In the genomic region with DNA sequence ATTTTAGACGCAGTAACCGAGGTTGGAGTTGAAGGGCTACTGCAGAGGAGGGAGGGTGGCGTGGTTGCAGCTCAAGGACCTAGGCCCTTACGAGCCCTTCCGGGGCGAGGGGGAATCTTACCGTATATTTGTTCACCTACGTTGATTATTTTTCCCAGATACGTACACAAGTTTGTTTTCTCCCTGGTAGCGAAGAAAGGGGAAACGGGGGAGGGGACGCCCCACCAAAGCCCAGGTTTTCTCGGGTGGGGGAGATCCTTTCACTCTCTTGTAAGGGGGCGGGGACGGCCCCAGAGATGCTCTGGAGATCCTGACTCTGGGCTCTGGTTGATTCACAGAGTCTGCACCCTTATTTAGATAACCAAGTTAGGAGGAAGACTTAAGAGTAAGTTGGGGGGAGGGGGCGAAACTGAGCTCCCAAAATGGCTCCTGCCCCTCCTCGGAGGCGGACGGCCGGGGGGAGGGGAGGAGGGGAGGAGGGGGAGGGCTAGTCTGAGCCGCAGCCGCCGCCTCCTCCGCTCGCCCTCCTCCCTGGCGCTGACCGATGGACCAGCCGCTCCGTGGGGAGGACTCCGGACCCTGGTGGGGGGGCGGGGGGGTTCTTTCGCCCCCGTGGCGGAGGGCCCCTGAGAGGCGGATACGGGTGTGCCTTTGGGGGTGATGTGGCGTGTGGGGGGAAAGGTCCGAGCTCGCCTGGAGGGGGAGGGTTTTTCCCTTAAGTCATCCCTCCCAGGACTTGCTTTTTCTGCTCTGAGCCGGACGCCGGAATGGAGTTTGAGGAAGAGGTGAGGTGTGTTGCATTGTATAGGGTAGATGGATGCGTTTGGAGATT, we compare ENCODE assay signal across 8 cellular contexts. TPM values are rescaled to one million over a fixed set of nuclear protein-coding genes. Genes with fewer than 3 reads are reported as not detected.
A peak's percentile ranks its signal among the peaks of the same experiment; 100 is the strongest.
DNase-seq lines count a peak whose midpoint lies in the region; ATAC-seq and TF ChIP-seq lines count a peak whose summit lies in the region.

No MANE protein-coding gene starts in this region.

- peaks cover 45% of the 10 kb centered on the region for H4K20me1 ChIP-seq in neural progenitor cell (ENCODE audit: low read depth)

- no peaks in the 10 kb centered on the region for H3K9me3 ChIP-seq in neural progenitor cell (ENCODE audit: low read depth)

- DNase-seq in Caki2 (ENCODE audit: low read depth) (peak; percentile 81), RWPE1 (ENCODE audit: low spot score) (peak; percentile 69), foreskin keratinocyte (peak; percentile 59 to 77), neural progenitor cell (ENCODE audit: low spot score) (peak; percentile 90), stromal cell of bone marrow (ENCODE audit: low read depth) (peak; percentile 83)
- peak; percentile 70 for DNase-seq in activated gamma-delta T cell treated with anti-CD3 and anti-CD28 coated beads, Interleukin-2, amount 50 U/mL, for 16 hours (ENCODE audit: low read depth)

- peaks cover 12% of the 10 kb centered on the region for H3K36me3 ChIP-seq in neural progenitor cell

- peak overlapping the region; percentile 100 for H3K27ac Mint-ChIP-seq in IgD-negative memory B cell
- H3K27ac Mint-ChIP-seq in neural progenitor cell = peak overlapping the region; percentile 100

- peaks cover 73% of the 10 kb centered on the region for H3F3A ChIP-seq in neural progenitor cell (ENCODE audit: low read depth)

- no peak overlapping the region for H2AFZ ChIP-seq in neural progenitor cell (replicated peaks)

- H3K4me1 Mint-ChIP-seq in IgD-negative memory B cell (peaks cover 19 to 41% (median 23%) of the 10 kb centered on the region in 3 donors), neural progenitor cell (peaks cover 33% of the 10 kb centered on the region)

- H3K27ac ChIP-seq in RWPE1 (peak overlapping the region; percentile 99), foreskin keratinocyte (peak overlapping the region; percentile 100), neural progenitor cell (peak overlapping the region; percentile 100)

- peaks cover 89% of the 10 kb centered on the region for H3K79me2 ChIP-seq in neural progenitor cell (ENCODE audit: low read depth)

- POLR2A ChIA-PET in RWPE1 (lab: Yijun Ruan, JAX; ENCODE audit: low non-redundant PET) = interaction anchor here (1.1 to 1.4 kb wide), 3 partner anchors 37 to 279 kb away, joined by 3 to 8 read pairs (median 5); no protein-coding TSS in a partner anchor

- H3K27me3 Mint-ChIP-seq in IgD-negative memory B cell = no peaks in the 10 kb centered on the region
- H3K27me3 Mint-ChIP-seq in neural progenitor cell (ENCODE audit: insufficient read depth, low read depth) = peaks cover 11% of the 10 kb centered on the region

- H3K9me3 Mint-ChIP-seq in IgD-negative memory B cell (peaks cover 0 to 2% (median 0%) of the 10 kb centered on the region in 3 donors), neural progenitor cell (no peaks in the 10 kb centered on the region)

- TF ChIP-seq CTCF in RWPE1 (conservative IDR thresholded peaks at IDR 0.05; ENCODE audit: low read depth) = no peak
- no peak for TF ChIP-seq CTCF in foreskin keratinocyte (conservative IDR thresholded peaks at IDR 0.05)
- TF ChIP-seq CTCF in neural progenitor cell (IDR thresholded peaks at IDR 0.05) = no peak

- peaks cover 14% of the 10 kb centered on the region for H3K36me3 Mint-ChIP-seq in IgD-negative memory B cell
- H3K36me3 Mint-ChIP-seq in neural progenitor cell = peaks cover 27% of the 10 kb centered on the region

- in situ Hi-C loops in Caki2 (cut with HindIII; ENCODE audit: low pct_unique_long_range_greater_than_20kb, low sequenced_read_pairs) = no loop called here

- peak overlapping the region; percentile 82 for H3K4me2 ChIP-seq in neural progenitor cell

- H3K27me3 ChIP-seq in foreskin keratinocyte (no peaks in the 10 kb centered on the region), neural progenitor cell (no peaks in the 10 kb centered on the region)

- CTCF ChIA-PET in RWPE1 (lab: Yijun Ruan, JAX) = no interaction called here

- H3K4me1 ChIP-seq in foreskin keratinocyte (no peaks in the 10 kb centered on the region), neural progenitor cell (peaks cover 20% of the 10 kb centered on the region)

- H3K4me3 Mint-ChIP-seq in IgD-negative memory B cell (peak overlapping the region; percentile 98 to 100 (median 99)), neural progenitor cell (peak overlapping the region; percentile 94)

- peak overlapping the region; percentile 90 for H3K9ac ChIP-seq in neural progenitor cell

- peak overlapping the region; percentile 68 for H3K4me3 ChIP-seq in neural progenitor cell

- ATAC-seq in foreskin keratinocyte (no peak), HG02623 (IDR thresholded peaks at IDR 0.05; ENCODE audit: unreplicated experiment) (no peak)

RNA-seq across cellular contexts. Expression of a gene that starts 2.2 kb away (rescaled TPM):
- total RNA-seq in Caki2 (2014; rRNA removed; shearing (Covaris generic); ENCODE audit: low replicate concordance) = 43.7 and 62.6 TPM in 2 replicates
- polyA plus RNA-seq in IgD-negative memory B cell = 110 TPM
- 134 and 136 TPM in 2 replicates for total RNA-seq in foreskin keratinocyte
- polyA plus RNA-seq in foreskin keratinocyte = 77.9 and 79.2 TPM in 2 replicates
- 202 and 211 TPM in 2 replicates for total RNA-seq in neural progenitor cell (ENCODE audit: low replicate concordance)

RNA-seq across cellular contexts. Expression of a gene that starts 17.7 kb away (rescaled TPM):
- total RNA-seq in Caki2 (2014; rRNA removed; shearing (Covaris generic); ENCODE audit: low replicate concordance) = 7.4 and 16.7 TPM in 2 replicates
- 946 TPM for polyA plus RNA-seq in IgD-negative memory B cell
- 1.3 and 4.4 TPM in 2 replicates for total RNA-seq in foreskin keratinocyte
- polyA plus RNA-seq in foreskin keratinocyte = 1.8 and 7.7 TPM in 2 replicates
- total RNA-seq in neural progenitor cell (ENCODE audit: low replicate concordance) = 5.1 and 11.9 TPM in 2 replicates

RNA-seq across cellular contexts. Expression of a gene that starts 29.8 kb away (rescaled TPM):
- 0.35 and 13.2 TPM in 2 replicates for total RNA-seq in Caki2 (2014; rRNA removed; shearing (Covaris generic); ENCODE audit: low replicate concordance)
- polyA plus RNA-seq in IgD-negative memory B cell (771 TPM), foreskin keratinocyte (0.90 TPM in 1 of 2 replicates, not detected in the other)
- total RNA-seq in foreskin keratinocyte (0.92 TPM in 1 of 2 replicates, not detected in the other), neural progenitor cell (ENCODE audit: low replicate concordance) (4.3 and 4.5 TPM in 2 replicates)

RNA-seq across cellular contexts. Expression of a gene that starts 38.8 kb away (rescaled TPM):
- total RNA-seq in Caki2 (2014; rRNA removed; shearing (Covaris generic); ENCODE audit: low replicate concordance) = not detected in 2 replicates
- polyA plus RNA-seq in IgD-negative memory B cell = 363 TPM
- not detected in 2 replicates for total RNA-seq in foreskin keratinocyte
- polyA plus RNA-seq in foreskin keratinocyte = not detected in 2 replicates
- total RNA-seq in neural progenitor cell (ENCODE audit: low replicate concordance) = 38.0 and 52.2 TPM in 2 replicates
